ENCODE assay signal across 1 cellular context in the genomic region with DNA sequence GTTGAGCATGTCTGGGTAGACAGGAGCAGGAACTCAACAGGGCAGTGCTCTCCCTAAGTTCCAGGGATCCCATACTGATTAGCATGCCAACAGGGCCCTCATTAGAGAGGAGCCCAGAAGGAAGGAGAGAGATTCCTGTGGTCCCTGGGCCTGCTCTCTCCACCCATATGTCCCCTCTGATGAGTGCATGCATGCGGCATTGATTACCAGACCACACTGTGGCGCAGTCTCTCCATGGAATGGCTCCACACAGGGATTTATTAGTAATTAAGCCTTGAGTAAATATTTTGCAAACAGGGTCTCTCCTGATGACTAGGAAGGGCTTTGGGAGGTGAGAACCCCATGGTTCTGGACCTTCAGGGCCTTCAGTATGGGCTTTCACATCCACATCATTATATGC.
TF ChIP-seq lines count a peak whose summit lies in the region.

No MANE protein-coding gene starts in this region.

TF ChIP-seq in GM23338, 12 proteins besides CTCF, POLR2A, EP300 and RAD21 (continued from another document):
- TF ChIP-seq, protein P1, sequence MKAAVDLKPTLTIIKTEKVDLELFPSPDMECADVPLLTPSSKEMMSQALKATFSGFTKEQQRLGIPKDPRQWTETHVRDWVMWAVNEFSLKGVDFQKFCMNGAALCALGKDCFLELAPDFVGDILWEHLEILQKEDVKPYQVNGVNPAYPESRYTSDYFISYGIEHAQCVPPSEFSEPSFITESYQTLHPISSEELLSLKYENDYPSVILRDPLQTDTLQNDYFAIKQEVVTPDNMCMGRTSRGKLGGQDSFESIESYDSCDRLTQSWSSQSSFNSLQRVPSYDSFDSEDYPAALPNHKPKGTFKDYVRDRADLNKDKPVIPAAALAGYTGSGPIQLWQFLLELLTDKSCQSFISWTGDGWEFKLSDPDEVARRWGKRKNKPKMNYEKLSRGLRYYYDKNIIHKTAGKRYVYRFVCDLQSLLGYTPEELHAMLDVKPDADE (IDR thresholded peaks at IDR 0.05), result no peak
